12 cellular contexts compared by ENCODE assay signal in the genomic region with DNA sequence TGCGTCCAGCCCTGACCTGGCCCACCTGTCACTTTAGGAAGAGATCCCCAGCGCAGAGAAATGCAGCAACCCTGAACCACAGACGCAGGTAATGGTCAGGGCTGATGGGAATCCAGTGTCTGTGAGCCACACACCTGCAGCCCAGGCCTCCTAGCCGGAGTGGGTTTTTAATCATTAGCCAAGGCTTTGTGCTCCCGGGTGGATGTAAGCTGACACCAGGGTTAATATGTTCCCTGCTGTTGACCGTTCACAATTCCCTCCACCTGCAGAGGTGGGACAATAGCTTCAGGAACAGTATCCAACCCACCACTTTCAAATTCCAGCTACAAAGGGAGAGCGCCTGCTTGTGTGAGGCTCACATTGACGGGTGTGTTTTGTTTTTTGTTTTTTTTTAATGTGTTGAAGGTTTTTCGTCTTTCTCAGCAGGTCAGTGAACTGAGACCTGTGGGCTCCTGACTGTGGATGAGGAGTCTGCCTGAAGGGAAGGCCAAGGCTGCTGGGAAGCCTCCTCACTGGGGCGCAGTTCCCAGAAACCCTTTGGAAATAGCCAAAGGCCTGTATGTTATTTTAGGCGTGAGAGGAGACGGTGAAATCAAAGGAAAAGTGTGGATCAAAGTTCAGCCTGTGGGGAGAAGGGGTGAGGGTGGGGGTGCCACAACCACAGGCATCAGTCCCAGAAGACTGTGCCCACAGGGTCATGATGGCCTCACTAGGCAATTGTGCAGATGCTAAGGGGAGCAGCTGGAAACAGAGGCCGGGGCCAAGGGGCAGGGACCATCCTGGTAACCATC.
DNase-seq lines count a peak whose midpoint lies in the region; ATAC-seq and TF ChIP-seq lines count a peak whose summit lies in the region.
"Had no signal": no experiment of that assay in that cellular context is flagged by ENCODE, and none has a peak within 500 bp of the region (broad histone marks: within the 10 kb centered on the region; RNA-seq: fewer than 3 reads in every experiment).

No MANE protein-coding gene starts in this region.

- TF ChIP-seq CTCF in RWPE1 (conservative IDR thresholded peaks at IDR 0.05; ENCODE audit: low read depth) (no peak), left lung (IDR thresholded peaks at IDR 0.05) (no peak), tibial nerve (IDR thresholded peaks at IDR 0.05) (no peak), gastroesophageal sphincter (IDR thresholded peaks at IDR 0.05) (no peak)

- H3K27ac ChIP-seq in RWPE1 (peak overlapping the region; percentile 56), left lung (peak overlapping the region in 1 of 2 donors; percentile 20), tibial nerve (peak overlapping the region in 3 of 4 donors; percentile 3 to 55 (median 41)), gastroesophageal sphincter (no peak overlapping the region)

- intact Hi-C loops in left lung (cut with DNase I), result no loop called here

- H3K36me3 ChIP-seq in left lung (peaks cover 0 to 16% of the 10 kb centered on the region in 2 donors), tibial nerve (peaks cover 0 to 9% (median 0%) of the 10 kb centered on the region in 3 donors), gastroesophageal sphincter (no peaks in the 10 kb centered on the region)

- H3K27me3 ChIP-seq in left lung, result no peaks in the 10 kb centered on the region
- H3K27me3 ChIP-seq in tibial nerve, result no peaks in the 10 kb centered on the region
- H3K27me3 ChIP-seq in gastroesophageal sphincter, result no peaks in the 10 kb centered on the region

- TF ChIP-seq POLR2A in tibial nerve (IDR thresholded peaks at IDR 0.05) (no peak), gastroesophageal sphincter (IDR thresholded peaks at IDR 0.05) (no peak)

- TF ChIP-seq EP300 in tibial nerve (IDR thresholded peaks at IDR 0.05) (no peak), gastroesophageal sphincter (IDR thresholded peaks at IDR 0.05) (no peak)

- 64 to 75% methylated on average over 13 of the region's 13 CpGs for WGBS in tibial nerve, 2 donors
- 82 to 83% methylated on average over 2 to 6 of the region's 13 CpGs for WGBS in gastroesophageal sphincter (ENCODE audit: low coverage in 1 of 2), 2 donors

- peak; percentile 47 for ATAC-seq in left lung
- no peak for ATAC-seq in gastroesophageal sphincter
- no peak for ATAC-seq in GM21360 (IDR thresholded peaks at IDR 0.05; ENCODE audit: unreplicated experiment)

- POLR2A ChIA-PET in RWPE1 (lab: Yijun Ruan, JAX; ENCODE audit: low non-redundant PET), result no interaction called here

- DNase-seq in LoVo (ENCODE audit: low spot score), result peak; percentile 66
- DNase-seq in RWPE1 (ENCODE audit: low spot score), result no peak
- DNase-seq in left lung, result peak in 1 of 2 donors; percentile 36
- no peak for DNase-seq in tibial nerve (ENCODE audit: low spot score in 2 of 2)
- no peak for DNase-seq in SKM-1 treated with dmso at 0.1 percent for 144 hours (lab: John Stamatoyannopoulos, UW; ENCODE audit: unreplicated experiment)
- no peak for DNase-seq in NCI-H226
- DNase-seq: hippocampal formation; MM.1S; stimulated activated naive CD4-positive, alpha-beta T cell; T-helper 1 cell had no signal

- H3K9me3 ChIP-seq in left lung, result no peaks in the 10 kb centered on the region
- no peaks in the 10 kb centered on the region for H3K9me3 ChIP-seq in tibial nerve
- no peaks in the 10 kb centered on the region for H3K9me3 ChIP-seq in gastroesophageal sphincter

- H3K4me3 ChIP-seq in left lung (no peak overlapping the region), tibial nerve (no peak overlapping the region), gastroesophageal sphincter (no peak overlapping the region)

- CTCF ChIA-PET in RWPE1 (lab: Yijun Ruan, JAX), result interaction anchor here (0.6 to 1.0 kb wide), 3 partner anchors 97 to 349 kb away, joined by 3 read pairs; no protein-coding TSS in a partner anchor

- H3K4me1 ChIP-seq in left lung, result peaks cover 7 to 17% of the 10 kb centered on the region in 2 donors
- H3K4me1 ChIP-seq in tibial nerve, result peaks cover 0 to 30% (median 11%) of the 10 kb centered on the region in 4 donors
- peaks cover 0 to 13% (median 8%) of the 10 kb centered on the region in 3 donors for H3K4me1 ChIP-seq in gastroesophageal sphincter

Comparison
In these comparisons a context has a peak if more than half of its experiments do, and no peak if none do; other contexts are left out.
1. H3K27ac ChIP-seq: peak in RWPE1 (single experiment) and tibial nerve (3 of 4); none in gastroesophageal sphincter (0 of 4).